In the genomic region with DNA sequence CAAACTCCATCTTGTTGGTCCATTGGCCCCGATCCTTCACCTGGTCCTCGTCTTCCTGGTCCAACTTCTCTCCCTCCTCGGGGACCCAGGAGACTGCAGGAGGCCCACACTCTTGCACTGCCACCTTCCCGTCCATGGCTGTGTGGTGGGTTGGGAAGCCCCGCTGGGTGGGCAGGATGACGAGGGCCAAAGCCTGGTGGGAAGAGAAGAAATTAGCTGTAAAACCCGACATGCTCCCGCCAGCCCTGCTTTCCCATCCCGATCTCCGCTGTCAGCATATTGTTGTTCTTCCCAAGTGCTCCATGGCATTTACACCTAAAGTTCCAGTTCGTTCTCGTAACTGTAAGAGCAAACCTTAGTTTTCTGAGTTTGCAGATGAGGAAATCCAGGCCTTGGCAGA, we compare ENCODE assay signal across 35 cellular contexts. TPM values are rescaled to one million over a fixed set of nuclear protein-coding genes. Genes with fewer than 3 reads are reported as not detected.
"Had no signal": no experiment of that assay in that cellular context is flagged by ENCODE, and none has a peak within 500 bp of the region (broad histone marks: within the 10 kb centered on the region; RNA-seq: fewer than 3 reads in every experiment).

No MANE protein-coding gene starts in this region.

- H3K4me1 Mint-ChIP-seq: activated T-helper 17 cell treated with anti-CD3 and anti-CD28 coated beads, Interleukin-2, amount 50 U/mL, for 72 hours had no signal

- DNase-seq: activated B cell treated with CpG ODN at 0.5 μM for 24 hours; activated CD4-positive, alpha-beta T cell treated with anti-CD3 and anti-CD28 coated beads for 48 hours; activated CD4-positive, alpha-beta T cell treated with anti-CD3 and anti-CD28 coated beads, Interleukin-2, amount 50 U/mL, for 1 hour; activated CD4-positive, alpha-beta T cell treated with anti-CD3 and anti-CD28 coated beads, Interleukin-2, amount 50 U/mL, for 48 hours; activated CD8-positive, alpha-beta memory T cell treated with anti-CD3 and anti-CD28 coated beads for 24 hours; activated CD8-positive, alpha-beta T cell treated with anti-CD3 and anti-CD28 coated beads for 36 hours; activated effector memory CD4-positive, alpha-beta T cell treated with Interleukin-2 at 50 U/mL for 16 hours; activated gamma-delta T cell treated with Interleukin-2 at 50 U/mL for 16 hours; activated naive CD4-positive, alpha-beta T cell treated with anti-CD3 and anti-CD28 coated beads, Interleukin-2, amount 50 U/mL, for 16 hours; activated naive CD4-positive, alpha-beta T cell treated with Interleukin-2 at 50 U/mL for 16 hours; activated T-cell treated with anti-CD3 and anti-CD28 coated beads, Interleukin-2, amount 50 U/mL, for 4 hours; amniotic stem cell; anterior cingulate cortex; brain microvascular endothelial cell; cortex of kidney; effector CD8-positive, alpha-beta T cell; esophagus squamous epithelium; foreskin melanocyte; T-cell; T1000; WERI-Rb-1 had no signal

- H3K36me3 Mint-ChIP-seq: T-cell had no signal

- H3K27ac Mint-ChIP-seq: activated B cell treated with CpG ODN at 0.5 μM for 24 hours; activated CD8-positive, alpha-beta T cell treated with anti-CD3 and anti-CD28 coated beads for 36 hours; activated naive CD8-positive, alpha-beta T cell; activated T-helper 17 cell treated with anti-CD3 and anti-CD28 coated beads, Interleukin-2, amount 50 U/mL, for 72 hours; T-cell; T-helper 1 cell treated with Interleukin-12 subunit alpha and Interleukin-12 subunit beta and Interleukin-4 antibody, amounts not matched to agents 30 μg/mL and 1 μg/mL, for 36 hours had no signal

- H3K27ac ChIP-seq: brain microvascular endothelial cell, epithelial cell of prostate, esophagus squamous epithelium, gastroesophageal sphincter, WERI-Rb-1 had no signal

- H3K4me3 ChIP-seq: esophagus squamous epithelium, gastroesophageal sphincter had no signal

- H3K4me3 Mint-ChIP-seq: activated B cell treated with CpG ODN at 0.5 μM for 24 hours; activated CD8-positive, alpha-beta T cell treated with anti-CD3 and anti-CD28 coated beads for 36 hours; activated naive CD8-positive, alpha-beta T cell; activated T-cell treated with anti-CD3 and anti-CD28 coated beads, Interleukin-2, amount 50 U/mL, for 4 hours; activated T-helper 17 cell treated with anti-CD3 and anti-CD28 coated beads, Interleukin-2, amount 50 U/mL, for 72 hours; T-cell; T-helper 1 cell treated with Interleukin-12 subunit alpha and Interleukin-12 subunit beta and Interleukin-4 antibody, amounts not matched to agents 30 μg/mL and 1 μg/mL, for 36 hours had no signal

- H3K9me3 ChIP-seq: esophagus squamous epithelium, gastroesophageal sphincter had no signal

- H3K9me3 Mint-ChIP-seq: activated CD8-positive, alpha-beta T cell treated with anti-CD3 and anti-CD28 coated beads for 36 hours; activated T-cell treated with anti-CD3 and anti-CD28 coated beads, Interleukin-2, amount 50 U/mL, for 4 hours; activated T-helper 17 cell treated with anti-CD3 and anti-CD28 coated beads, Interleukin-2, amount 50 U/mL, for 72 hours; T-helper 1 cell treated with Interleukin-12 subunit alpha and Interleukin-12 subunit beta and Interleukin-4 antibody, amounts not matched to agents 30 μg/mL and 1 μg/mL, for 36 hours had no signal

- H3K36me3 ChIP-seq: brain microvascular endothelial cell, esophagus squamous epithelium, gastroesophageal sphincter, WERI-Rb-1 had no signal

- FAIRE-seq: astrocyte, colon, endometrium, endothelial cell of umbilical vein had no signal

- ATAC-seq: activated CD4-positive, CD25-positive, alpha-beta regulatory T cell treated with anti-CD3 and anti-CD28 coated beads, Interleukin-2, amount 50 U/mL, for 24 hours; activated CD8-positive, alpha-beta T cell treated with anti-CD3 and anti-CD28 coated beads for 36 hours; activated T-cell treated with anti-CD3 and anti-CD28 coated beads, Interleukin-2, amount 50 U/mL, for 4 hours; activated T-helper 17 cell treated with anti-CD3 and anti-CD28 coated beads, Interleukin-2, amount 50 U/mL, for 72 hours; gastroesophageal sphincter; T-cell had no signal

RNA-seq across cellular contexts. Expression of a gene that starts 4.1 kb away (rescaled TPM):
- total RNA-seq: activated B cell treated with CpG ODN at 0.5 μM for 24 hours; activated CD8-positive, alpha-beta T cell treated with anti-CD3 and anti-CD28 coated beads for 36 hours; activated T-helper 17 cell treated with anti-CD3 and anti-CD28 coated beads, Interleukin-2, amount 50 U/mL, for 72 hours; endothelial cell of umbilical vein; fibroblast of lung; fibroblast of villous mesenchyme; T-helper 2 cell treated with Interferon-gamma antibody and Interleukin-4, amounts not matched to agents 100 ng/mL and 5 ng/mL, for 36 hours had no signal
- polyA plus RNA-seq: endothelial cell of umbilical vein, fibroblast of lung had no signal

RNA-seq across cellular contexts. Expression of a gene that starts 52.8 kb away (rescaled TPM):
- total RNA-seq: activated CD8-positive, alpha-beta T cell treated with anti-CD3 and anti-CD28 coated beads for 36 hours; endothelial cell of umbilical vein; esophagus squamous epithelium; fibroblast of lung; fibroblast of villous mesenchyme; gastroesophageal sphincter; glomerular endothelial cell had no signal
- polyA plus RNA-seq: fibroblast of lung had no signal
